ENCODE assay signal across 29 cellular contexts in genomic region chr15:73527598-73527997, GRCh38.
"Had no signal": no experiment of that assay in that cellular context is flagged by ENCODE, and none has a peak within 500 bp of the region (broad histone marks: within the 10 kb centered on the region; RNA-seq: fewer than 3 reads in every experiment).

No MANE protein-coding gene starts in this region.

- H3K4me1 ChIP-seq: colonic mucosa, esophagus muscularis mucosa, esophagus squamous epithelium, foreskin keratinocyte, gastrocnemius medialis, gastroesophageal sphincter, heart right ventricle had no signal

- H3K79me2 ChIP-seq: hepatocyte had no signal

- DNase-seq: colonic mucosa; cortex of kidney; dermis blood vessel endothelial cell; dorsolateral prefrontal cortex; effector CD4-positive, alpha-beta T cell; effector CD8-positive, alpha-beta T cell; effector memory CD4-positive, alpha-beta T cell; effector memory CD8-positive, alpha-beta T cell; endodermal cell; erythroblast; esophagus squamous epithelium; foreskin fibroblast; foreskin keratinocyte; foreskin melanocyte; gastrocnemius medialis; glutamatergic neuron; head of caudate nucleus; heart right ventricle; hippocampal formation had no signal

- H3K4me1 Mint-ChIP-seq: endodermal cell had no signal

- H3K4me3 ChIP-seq: colonic mucosa, coronary artery, dorsolateral prefrontal cortex, esophagus muscularis mucosa, esophagus squamous epithelium, gastrocnemius medialis, gastroesophageal sphincter, heart right ventricle, hepatocyte had no signal

- H3K9me3 ChIP-seq: colonic mucosa, esophagus muscularis mucosa, esophagus squamous epithelium, gastrocnemius medialis, gastroesophageal sphincter had no signal

- H3K36me3 ChIP-seq: colonic mucosa, esophagus muscularis mucosa, gastrocnemius medialis, heart right ventricle had no signal

- H3K4me2 ChIP-seq: hepatocyte had no signal

- H3K4me3 Mint-ChIP-seq: dendritic cell treated with granulocyte-macrophage colony-stimulating factor and Interleukin-4, amounts not matched to agents 40 ng/mL and 50 ng/mL, for 4 days; effector memory CD8-positive, alpha-beta T cell; endodermal cell had no signal

- H3K9me3 Mint-ChIP-seq: effector memory CD8-positive, alpha-beta T cell had no signal

- H3K27me3 ChIP-seq: colonic mucosa, esophagus muscularis mucosa, esophagus squamous epithelium, gastrocnemius medialis, gastroesophageal sphincter, heart right ventricle, hepatocyte had no signal

- ATAC-seq: effector memory CD8-positive, alpha-beta T cell; esophagus mucosa; foreskin keratinocyte; gastrocnemius medialis; gastroesophageal sphincter; heart right ventricle had no signal

- H3K27ac Mint-ChIP-seq: dendritic cell treated with granulocyte-macrophage colony-stimulating factor and Interleukin-4, amounts not matched to agents 40 ng/mL and 50 ng/mL, for 4 days; effector memory CD8-positive, alpha-beta T cell; endodermal cell had no signal

- FAIRE-seq: endometrium, endothelial cell of umbilical vein, frontal cortex had no signal

- H2AFZ ChIP-seq: hepatocyte had no signal

- H3K27ac ChIP-seq: colonic mucosa, coronary artery, dorsolateral prefrontal cortex, epithelial cell of prostate, esophagus muscularis mucosa, esophagus squamous epithelium, foreskin keratinocyte, gastrocnemius medialis, gastroesophageal sphincter, heart right ventricle, hepatocyte had no signal
